9 cellular contexts compared by ENCODE assay signal in the genomic region with DNA sequence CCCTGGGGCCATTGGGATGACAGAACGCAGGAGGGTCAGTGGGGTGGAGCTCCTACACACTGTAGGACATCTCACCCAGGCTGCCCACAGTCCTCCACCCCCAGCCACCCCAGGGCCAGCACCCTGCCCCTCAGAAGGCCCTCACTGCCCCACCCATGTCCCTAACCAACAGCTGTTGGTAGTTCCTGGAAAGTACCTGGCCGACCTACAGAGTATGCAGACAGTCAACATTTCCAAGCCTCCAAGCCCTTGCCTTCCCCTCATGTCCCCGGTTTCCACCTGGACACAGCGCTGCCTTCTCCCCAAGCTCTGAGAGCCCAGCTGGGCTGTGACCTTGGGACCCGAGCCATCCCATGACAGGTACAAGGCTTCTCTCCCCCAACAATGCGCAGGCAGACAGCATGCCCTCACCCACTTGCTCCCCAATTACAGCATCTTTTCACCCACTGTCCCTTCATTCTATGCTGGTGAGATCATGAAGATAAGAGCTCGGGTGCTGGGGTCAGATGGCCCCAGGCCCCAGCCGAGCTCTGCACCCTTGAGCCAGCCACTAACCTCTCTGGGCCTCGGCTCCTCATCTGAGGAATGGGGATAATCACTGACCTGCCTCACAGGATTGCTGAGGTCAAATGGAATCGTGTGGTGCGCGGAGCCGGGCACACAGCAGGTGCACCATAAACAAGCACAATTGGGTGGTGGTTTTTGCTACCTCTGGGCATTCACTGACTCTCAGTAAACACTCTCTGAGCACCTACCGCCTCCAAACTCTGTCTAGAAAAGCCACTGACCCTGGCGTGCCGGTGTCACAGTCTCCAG. TPM values are rescaled to one million over a fixed set of nuclear protein-coding genes. Genes with fewer than 3 reads are reported as not detected.
DNase-seq lines count a peak whose midpoint lies in the region; ATAC-seq, FAIRE-seq and TF ChIP-seq lines count a peak whose summit lies in the region.
"Had no signal": no experiment of that assay in that cellular context is flagged by ENCODE, and none has a peak within 500 bp of the region (broad histone marks: within the 10 kb centered on the region; RNA-seq: fewer than 3 reads in every experiment).

No MANE protein-coding gene starts in this region.

- H3K4me3 Mint-ChIP-seq in stimulated activated naive CD8-positive, alpha-beta T cell treated with anti-CD3 and anti-CD28 coated beads, Interleukin-15, Interleukin-2, amounts not matched to agents 100 ng/mL and 50 ng/mL, for 24 hours, result peak overlapping the region; percentile 72
- H3K4me3 Mint-ChIP-seq in activated naive CD8-positive, alpha-beta T cell, result peak overlapping the region; percentile 87
- no peak overlapping the region for H3K4me3 Mint-ChIP-seq in chondrocyte (ENCODE audit: unreplicated experiment)

- H3K9me3 Mint-ChIP-seq in stimulated activated naive CD8-positive, alpha-beta T cell treated with anti-CD3 and anti-CD28 coated beads, Interleukin-15, Interleukin-2, amounts not matched to agents 100 ng/mL and 50 ng/mL, for 24 hours, result no peaks in the 10 kb centered on the region
- no peaks in the 10 kb centered on the region for H3K9me3 Mint-ChIP-seq in activated naive CD8-positive, alpha-beta T cell (ENCODE audit: low read depth)
- H3K9me3 Mint-ChIP-seq in chondrocyte (ENCODE audit: low read depth), result no peaks in the 10 kb centered on the region

- peaks cover 100% of the 10 kb centered on the region for H3K4me1 Mint-ChIP-seq in stimulated activated naive CD8-positive, alpha-beta T cell treated with anti-CD3 and anti-CD28 coated beads, Interleukin-15, Interleukin-2, amounts not matched to agents 100 ng/mL and 50 ng/mL, for 24 hours (ENCODE audit: low read depth)
- H3K4me1 Mint-ChIP-seq in activated naive CD8-positive, alpha-beta T cell (ENCODE audit: low read depth), result peaks cover 98% of the 10 kb centered on the region
- H3K4me1 Mint-ChIP-seq in chondrocyte (ENCODE audit: low read depth), result peaks cover 3% of the 10 kb centered on the region

- no peak for DNase-seq in stimulated activated naive CD8-positive, alpha-beta T cell treated with anti-CD3 and anti-CD28 coated beads, Interleukin-15, Interleukin-2, amounts not matched to agents 100 U/mL and 50 U/mL, for 24 hours
- DNase-seq in frontal cortex (ENCODE audit: low spot score in 2 of 2) (no peak), RCC 7860 (ENCODE audit: low spot score) (no peak), chondrocyte (ENCODE audit: low spot score) (no peak)
- DNase-seq: right lobe of liver had no signal

- no peaks in the 10 kb centered on the region for H3K9me3 ChIP-seq in mucosa of rectum (ENCODE audit: control insufficient read depth in 2 of 2, low read length in 2 of 2)
- H3K9me3 ChIP-seq: right lobe of liver had no signal

- H3K27ac Mint-ChIP-seq in stimulated activated naive CD8-positive, alpha-beta T cell treated with anti-CD3 and anti-CD28 coated beads, Interleukin-15, Interleukin-2, amounts not matched to agents 100 ng/mL and 50 ng/mL, for 24 hours, result peak overlapping the region; percentile 97
- peak overlapping the region; percentile 100 for H3K27ac Mint-ChIP-seq in activated naive CD8-positive, alpha-beta T cell
- no peak overlapping the region for H3K27ac Mint-ChIP-seq in chondrocyte (ENCODE audit: unreplicated experiment)

- TF ChIP-seq CTCF in chondrocyte (IDR thresholded peaks at IDR 0.05), result no peak

- no peaks in the 10 kb centered on the region for H3K27me3 Mint-ChIP-seq in stimulated activated naive CD8-positive, alpha-beta T cell treated with anti-CD3 and anti-CD28 coated beads, Interleukin-15, Interleukin-2, amounts not matched to agents 100 ng/mL and 50 ng/mL, for 24 hours
- no peaks in the 10 kb centered on the region for H3K27me3 Mint-ChIP-seq in activated naive CD8-positive, alpha-beta T cell
- peaks cover 11% of the 10 kb centered on the region for H3K27me3 Mint-ChIP-seq in chondrocyte (ENCODE audit: low read depth)

- peaks cover 39 to 59% of the 10 kb centered on the region in 2 donors for H3K4me1 ChIP-seq in mucosa of rectum (ENCODE audit: control insufficient read depth in 2 of 2, insufficient read depth in 2 of 2, low read length in 2 of 2)
- H3K4me1 ChIP-seq: right lobe of liver had no signal

- ATAC-seq in stimulated activated naive CD8-positive, alpha-beta T cell treated with anti-CD3 and anti-CD28 coated beads, Interleukin-15, Interleukin-2, amounts not matched to agents 100 U/mL and 50 U/mL, for 24 hours, result no peak
- no peak for ATAC-seq in HG02678 (IDR thresholded peaks at IDR 0.05; ENCODE audit: unreplicated experiment)

- peaks cover 59% of the 10 kb centered on the region for H3K36me3 Mint-ChIP-seq in stimulated activated naive CD8-positive, alpha-beta T cell treated with anti-CD3 and anti-CD28 coated beads, Interleukin-15, Interleukin-2, amounts not matched to agents 100 ng/mL and 50 ng/mL, for 24 hours (ENCODE audit: low read depth)
- H3K36me3 Mint-ChIP-seq in activated naive CD8-positive, alpha-beta T cell, result peaks cover 6% of the 10 kb centered on the region
- H3K36me3 Mint-ChIP-seq in chondrocyte (ENCODE audit: low read depth), result no peaks in the 10 kb centered on the region

- H3K9ac ChIP-seq in mucosa of rectum (ENCODE audit: low read depth in 1 of 2, low read length in 2 of 2), result peak overlapping the region; percentile 7 to 41

- H3K36me3 ChIP-seq in mucosa of rectum (ENCODE audit: control insufficient read depth in 2 of 2, insufficient read depth in 2 of 2, low read length in 2 of 2), result no peaks in the 10 kb centered on the region
- H3K36me3 ChIP-seq: right lobe of liver had no signal

- FAIRE-seq in frontal cortex (lab: Jason Lieb, UNC), result no peak
- FAIRE-seq in RCC 7860 (lab: Jason Lieb, UNC), result no peak

- no peaks in the 10 kb centered on the region for H3K27me3 ChIP-seq in mucosa of rectum (ENCODE audit: control insufficient read depth in 2 of 2, insufficient read depth in 2 of 2, low read length in 2 of 2)
- H3K27me3 ChIP-seq: right lobe of liver had no signal

- H3K4me3 ChIP-seq in mucosa of rectum (ENCODE audit: low read length in 2 of 2), result no peak overlapping the region
- H3K4me3 ChIP-seq: right lobe of liver had no signal

- peak overlapping the region; percentile 52 to 68 for H3K27ac ChIP-seq in mucosa of rectum (ENCODE audit: low read depth in 2 of 2, low read length in 2 of 2)

RNA-seq across cellular contexts. Expression of a gene that starts 11.2 kb away (rescaled TPM):
- total RNA-seq in frontal cortex, result 3.7 TPM
- 0.15 to 0.17 TPM in 2 of 3 replicates, not detected in the other for total RNA-seq in chondrocyte

RNA-seq across cellular contexts. Expression of a gene that starts 23.0 kb away (rescaled TPM):
- 0.41 TPM for total RNA-seq in frontal cortex
- total RNA-seq in chondrocyte, result 0.19 to 0.82 TPM (median 0.47 TPM) in 3 replicates
- total RNA-seq: right lobe of liver had no signal
